ENCODE assay signal across 17 cellular contexts in genomic region chr18:24552218-24552617, GRCh38.
DNase-seq lines count a peak whose midpoint lies in the region; ATAC-seq and TF ChIP-seq lines count a peak whose summit lies in the region.
"Had no signal": no experiment of that assay in that cellular context is flagged by ENCODE, and none has a peak within 500 bp of the region (broad histone marks: within the 10 kb centered on the region; RNA-seq: fewer than 3 reads in every experiment).

No MANE protein-coding gene starts in this region.

- H3K4me3 ChIP-seq in GM23338, result no peak overlapping the region
- H3K4me3 ChIP-seq: A549 had no signal

- DNase-seq in GM23338 (ENCODE audit: low spot score) (no peak), astrocyte of the hippocampus (ENCODE audit: low read depth, low spot score) (peak; percentile 20), myocyte (ENCODE audit: low read depth) (peak; percentile 18), HCEC 1CT (no peak)
- DNase-seq: CD4-positive, alpha-beta memory T cell; DMS53; H9; NCI-H1105; NCI-H2081; NCI-H2171 treated with DMSO at 0.1 percent for 48 hours; SIG-M5 had no signal

- no peak for ATAC-seq in GM23338
- ATAC-seq in stimulated activated memory B cell treated with anti-CD40 and anti-IgM and Interleukin-4, amounts not matched to agents 10 μg/mL and 1 μg/mL and 100 μg/mL, for 72 hours, result peak; percentile 43
- ATAC-seq in GM18870 (IDR thresholded peaks at IDR 0.05; ENCODE audit: unreplicated experiment), result no peak
- no peak for ATAC-seq in GM21717 (IDR thresholded peaks at IDR 0.05; ENCODE audit: unreplicated experiment)
- no peak for ATAC-seq in GM18867 (IDR thresholded peaks at IDR 0.05; ENCODE audit: unreplicated experiment)
- ATAC-seq: A549, SK-N-SH treated with all-trans-retinoic acid at 6 μM for 48 hours had no signal

- peak overlapping the region; percentile 34; the same call in 1 of the 2 replicates for H2AFZ ChIP-seq in GM23338

- H3F3A ChIP-seq in GM23338 (replicated peaks; ENCODE audit: low read depth), result no peaks in the 10 kb centered on the region

- H4K20me1 ChIP-seq in GM23338 (replicated peaks; ENCODE audit: insufficient read depth), result no peaks in the 10 kb centered on the region

- 0 out of 2 replicates have a peak, but pooled peaks cover 5% of the 10 kb centered on the region for H3K9me2 ChIP-seq in GM23338 (ENCODE audit: insufficient read depth)

- peaks cover 12% of the 10 kb centered on the region; the same call in 2 of the 3 replicates for H3K4me1 Mint-ChIP-seq in GM23338
- no peaks in the 10 kb centered on the region for H3K4me1 Mint-ChIP-seq in stimulated activated memory B cell treated with anti-CD40 and anti-IgM and Interleukin-4, amounts not matched to agents 10 μg/mL and 1 μg/mL and 100 μg/mL, for 72 hours
- H3K4me1 Mint-ChIP-seq: CD4-positive, alpha-beta memory T cell had no signal

- no peaks in the 10 kb centered on the region for H3K79me2 ChIP-seq in GM23338 (replicated peaks; ENCODE audit: insufficient read depth)

- no peak overlapping the region for H3K27ac Mint-ChIP-seq in GM23338
- no peak overlapping the region for H3K27ac Mint-ChIP-seq in stimulated activated memory B cell treated with anti-CD40 and anti-IgM and Interleukin-4, amounts not matched to agents 10 μg/mL and 1 μg/mL and 100 μg/mL, for 72 hours
- H3K27ac Mint-ChIP-seq: CD4-positive, alpha-beta memory T cell; H9 had no signal

- no peak overlapping the region for H3K4me2 ChIP-seq in GM23338
- H3K4me2 ChIP-seq: A549 had no signal

- peaks cover 3% of the 10 kb centered on the region for H3K27me3 Mint-ChIP-seq in GM23338 (ENCODE audit: insufficient read depth, low read depth, poor library complexity)
- peaks cover under 1% of the 10 kb centered on the region for H3K27me3 Mint-ChIP-seq in stimulated activated memory B cell treated with anti-CD40 and anti-IgM and Interleukin-4, amounts not matched to agents 10 μg/mL and 1 μg/mL and 100 μg/mL, for 72 hours

- no peaks in the 10 kb centered on the region for H3K27me3 ChIP-seq in GM23338 (ENCODE audit: insufficient read depth)

- H3K36me3 Mint-ChIP-seq in GM23338 (ENCODE audit: low read depth), result no peaks in the 10 kb centered on the region
- H3K36me3 Mint-ChIP-seq in stimulated activated memory B cell treated with anti-CD40 and anti-IgM and Interleukin-4, amounts not matched to agents 10 μg/mL and 1 μg/mL and 100 μg/mL, for 72 hours, result no peaks in the 10 kb centered on the region
- H3K36me3 Mint-ChIP-seq: CD4-positive, alpha-beta memory T cell had no signal

- peaks cover 12% of the 10 kb centered on the region for H3K4me1 ChIP-seq in GM23338 (ENCODE audit: insufficient read depth)
- H3K4me1 ChIP-seq: A549 had no signal

- H3K9me3 Mint-ChIP-seq in GM23338, result no peaks in the 10 kb centered on the region
- no peaks in the 10 kb centered on the region for H3K9me3 Mint-ChIP-seq in stimulated activated memory B cell treated with anti-CD40 and anti-IgM and Interleukin-4, amounts not matched to agents 10 μg/mL and 1 μg/mL and 100 μg/mL, for 72 hours
- H3K9me3 Mint-ChIP-seq: CD4-positive, alpha-beta memory T cell; H9 had no signal

- no peak overlapping the region for H3K27ac ChIP-seq in GM23338 (ENCODE audit: low read depth)
- H3K27ac ChIP-seq: A549 had no signal

- TF ChIP-seq CTCF in GM23338 (conservative IDR thresholded peaks at IDR 0.05; ENCODE audit: low read depth in 2 of 2), result no peak

- H3K4me3 Mint-ChIP-seq in GM23338, result no peak overlapping the region
- no peak overlapping the region for H3K4me3 Mint-ChIP-seq in stimulated activated memory B cell treated with anti-CD40 and anti-IgM and Interleukin-4, amounts not matched to agents 10 μg/mL and 1 μg/mL and 100 μg/mL, for 72 hours
- H3K4me3 Mint-ChIP-seq: CD4-positive, alpha-beta memory T cell; H9 had no signal

- no peaks in the 10 kb centered on the region for H3K36me3 ChIP-seq in GM23338 (ENCODE audit: insufficient read depth)

TF ChIP-seq in GM23338, 12 proteins besides CTCF, POLR2A, EP300 and RAD21 (continues in another document):
- TF ChIP-seq ZNF114 (CRISPR knock-in tag; IDR thresholded peaks at IDR 0.05) (no peak), REST (IDR thresholded peaks at IDR 0.05; ENCODE audit: unreplicated experiment) (no peak), ZNF462 (CRISPR knock-in tag; IDR thresholded peaks at IDR 0.05) (no peak)

Comparison
In these comparisons a context has a peak if more than half of its experiments do, and no peak if none do; other contexts are left out.
1. DNase-seq: peak in astrocyte of the hippocampus (single experiment) and myocyte (single experiment); none in GM23338 (single experiment) and HCEC 1CT (single experiment).